8 cellular contexts compared by ENCODE assay signal in the genomic region with DNA sequence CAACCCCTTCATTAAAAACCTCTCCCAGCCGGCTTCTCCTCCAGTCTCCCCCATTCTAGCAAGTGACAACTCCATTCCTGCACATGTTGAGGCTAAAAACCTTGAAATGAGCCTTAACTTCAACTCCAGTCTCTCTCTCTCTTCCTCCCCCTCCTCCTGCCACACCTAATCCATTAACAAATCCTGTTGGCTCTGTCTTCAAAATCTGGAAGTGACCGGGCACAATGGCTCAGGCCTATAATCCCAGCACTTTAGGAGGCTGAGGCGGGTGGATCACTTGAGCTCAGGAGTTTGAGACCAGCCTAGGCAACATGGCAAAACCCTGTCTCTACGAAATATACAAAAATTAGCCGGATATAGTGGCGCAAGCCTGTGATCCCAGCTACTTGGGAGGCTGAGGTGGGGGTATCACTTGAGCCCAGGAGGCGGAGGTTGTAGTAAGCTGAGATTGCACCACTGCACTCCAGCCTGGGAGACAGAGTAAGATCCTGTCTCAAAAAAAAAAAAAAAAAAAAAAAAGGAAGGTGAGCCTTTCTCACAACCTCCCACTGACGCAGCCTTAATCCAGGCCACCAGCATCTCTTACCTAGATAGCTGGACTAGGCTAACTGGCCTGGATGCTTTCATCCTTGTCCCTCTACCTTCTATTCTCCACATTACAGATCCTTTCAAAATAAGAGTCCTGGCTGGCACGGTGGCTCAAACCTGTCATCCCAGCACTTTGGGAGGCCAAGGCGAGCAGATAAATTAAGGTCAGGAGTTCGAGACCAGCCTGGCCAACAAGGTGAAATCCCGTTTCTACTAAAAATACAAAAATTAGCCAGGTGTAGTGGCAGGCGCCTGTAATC. TPM values are rescaled to one million over a fixed set of nuclear protein-coding genes. Genes with fewer than 3 reads are reported as not detected.
A peak's percentile ranks its signal among the peaks of the same experiment; 100 is the strongest.
DNase-seq lines count a peak whose midpoint lies in the region; ATAC-seq and TF ChIP-seq lines count a peak whose summit lies in the region.
"Not testable (repeated sequence)": the region's sequence is repeated elsewhere in the genome, so short reads cannot be mapped to it uniquely, and the experiment has no call there.
"Had no signal": no experiment of that assay in that cellular context is flagged by ENCODE, and none has a peak within 500 bp of the region (broad histone marks: within the 10 kb centered on the region; RNA-seq: fewer than 3 reads in every experiment).

No MANE protein-coding gene starts in this region.

- not testable (repeated sequence) for H3K36me3 ChIP-seq in right atrium auricular region; lung (ENCODE audit: control insufficient read depth in 2 of 2, insufficient read depth in 2 of 2, low read length in 2 of 2); skeletal muscle tissue (ENCODE audit: control insufficient read depth in 3 of 3, insufficient read depth in 3 of 3, low read length in 3 of 3)

- not testable (repeated sequence) for H3K9ac ChIP-seq in skeletal muscle tissue (ENCODE audit: low read depth in 1 of 3, low read length in 3 of 3)

- H3K9me3 ChIP-seq in right atrium auricular region; lung (ENCODE audit: control insufficient read depth in 2 of 2, insufficient read depth in 1 of 2, low read length in 1 of 2); skeletal muscle tissue (ENCODE audit: control insufficient read depth in 3 of 3, low read length in 3 of 3): not testable (repeated sequence)

- DNase-seq in ELF-1 (ENCODE audit: low read depth, low spot score), result peak; percentile 55
- DNase-seq in NCI-H82 treated with DMSO at 0.1 percent for 48 hours (lab: John Stamatoyannopoulos, UW; ENCODE audit: unreplicated experiment), result peak; percentile 55
- DNase-seq in activated CD4-positive, alpha-beta memory T cell treated with anti-CD3 and anti-CD28 coated beads for 36 hours; right atrium auricular region (ENCODE audit: low spot score): not testable (repeated sequence)
- peak; percentile 65 for DNase-seq in amniotic epithelial cell (ENCODE audit: low read depth)
- peak; percentile 39 for DNase-seq in lung (ENCODE audit: low spot score)

- not testable (repeated sequence) for TF ChIP-seq CTCF in right atrium auricular region (IDR thresholded peaks at IDR 0.05); lung (IDR thresholded peaks at IDR 0.05; ENCODE audit: control extremely low read depth, extremely low read depth)

- CTCF ChIA-PET in activated CD4-positive, alpha-beta memory T cell treated with anti-CD3 and anti-CD28 coated beads for 36 hours (lab: Charles Lee), result interaction anchor here (0.6 to 2.2 kb wide), 3 partner anchors 8 to 39 kb away, joined by 3 to 11 read pairs (median 3); no protein-coding TSS in a partner anchor

- WGBS in lung, 2 donors, result 57 to 67% methylated on average over 13 of the region's 13 CpGs

- intact Hi-C loops in activated CD4-positive, alpha-beta memory T cell treated with anti-CD3 and anti-CD28 coated beads for 36 hours (cut with micrococcal nuclease), result not testable (repeated sequence)

- H3K9me3 Mint-ChIP-seq in activated CD4-positive, alpha-beta memory T cell treated with anti-CD3 and anti-CD28 coated beads for 36 hours, result not testable (repeated sequence)

- not testable (repeated sequence) for H3K4me3 ChIP-seq in right atrium auricular region; lung; skeletal muscle tissue (ENCODE audit: low read length in 3 of 3)

- not testable (repeated sequence) for H3K4me3 Mint-ChIP-seq in activated CD4-positive, alpha-beta memory T cell treated with anti-CD3 and anti-CD28 coated beads for 36 hours

- peak overlapping the region; percentile 19 for H3K27ac Mint-ChIP-seq in activated CD4-positive, alpha-beta memory T cell treated with anti-CD3 and anti-CD28 coated beads for 36 hours

- peak overlapping the region; percentile 22 to 50 for H3K27ac ChIP-seq in right atrium auricular region
- peak overlapping the region in 1 of 2 donors; percentile 64 for H3K27ac ChIP-seq in lung (ENCODE audit: low read depth in 1 of 2, low read length in 1 of 2)
- peak overlapping the region; percentile 37 for H3K27ac ChIP-seq in skeletal muscle tissue (ENCODE audit: low read depth, low read length)

- peaks cover 74% of the 10 kb centered on the region for H3K4me1 Mint-ChIP-seq in activated CD4-positive, alpha-beta memory T cell treated with anti-CD3 and anti-CD28 coated beads for 36 hours (ENCODE audit: low read depth)

- H3K27me3 Mint-ChIP-seq in activated CD4-positive, alpha-beta memory T cell treated with anti-CD3 and anti-CD28 coated beads for 36 hours, result not testable (repeated sequence)

- peaks cover 35% of the 10 kb centered on the region for H3K36me3 Mint-ChIP-seq in activated CD4-positive, alpha-beta memory T cell treated with anti-CD3 and anti-CD28 coated beads for 36 hours

- POLR2A ChIA-PET in activated CD4-positive, alpha-beta memory T cell treated with anti-CD3 and anti-CD28 coated beads for 36 hours (lab: Charles Lee), result interaction anchor here (0.6 kb wide), 2 partner anchors 21 to 26 kb away, joined by 3 read pairs; no protein-coding TSS in a partner anchor

- ATAC-seq in lung (ENCODE audit: insufficient read depth, low FRiP score), result not testable (repeated sequence)

- H3K4me1 ChIP-seq in right atrium auricular region (peaks cover 0 to 75% of the 10 kb centered on the region in 2 donors), lung (ENCODE audit: control insufficient read depth in 2 of 2, insufficient read depth in 2 of 2, low read length in 2 of 2) (peaks cover 17 to 48% of the 10 kb centered on the region in 2 donors), skeletal muscle tissue (ENCODE audit: control insufficient read depth in 3 of 3, insufficient read depth in 3 of 3, low read length in 3 of 3) (peaks cover 38 to 48% (median 39%) of the 10 kb centered on the region in 3 donors)

- not testable (repeated sequence) for H3K27me3 ChIP-seq in right atrium auricular region; lung (ENCODE audit: control insufficient read depth, insufficient read depth); skeletal muscle tissue (ENCODE audit: control insufficient read depth in 3 of 3, insufficient read depth in 3 of 3, low read length in 3 of 3)

RNA-seq across cellular contexts. Expression of a gene that starts 21.8 kb away (rescaled TPM):
- total RNA-seq in activated CD4-positive, alpha-beta memory T cell treated with anti-CD3 and anti-CD28 coated beads for 36 hours, result 100 to 1,000 TPM; 194 to 198 TPM
- 100 to 1,000 TPM; 105 to 150 TPM for total RNA-seq in right atrium auricular region
- total RNA-seq in lung, result 100 to 1,000 TPM; 267 to 297 TPM
- 100 to 1,000 TPM in 1 of 2 donors, 10 to 100 TPM in 1; 69.9 to 211 TPM for polyA plus RNA-seq in lung
- total RNA-seq in skeletal muscle tissue, result 44.9 TPM
- total RNA-seq: PC-3 had no signal

RNA-seq across cellular contexts. Expression of a gene that starts 56.7 kb away (rescaled TPM):
- 1 to 10 TPM; 2.5 to 2.9 TPM for total RNA-seq in activated CD4-positive, alpha-beta memory T cell treated with anti-CD3 and anti-CD28 coated beads for 36 hours
- 100 to 1,000 TPM; 202 to 348 TPM for total RNA-seq in right atrium auricular region
- 100 to 1,000 TPM; 185 to 277 TPM for total RNA-seq in lung
- 100 to 1,000 TPM; 110 to 134 TPM for polyA plus RNA-seq in lung
- total RNA-seq in skeletal muscle tissue, result 238 TPM
- total RNA-seq: PC-3 had no signal

Comparison
In these comparisons a context has a peak if more than half of its experiments do, and no peak if none do; other contexts are left out.
1. RNA of a gene that starts 56.7 kb away (total RNA-seq): 202 to 348 TPM in right atrium auricular region, 185 to 277 TPM in lung and 238 TPM in skeletal muscle tissue (single experiment); 2.5 to 2.9 TPM in activated CD4-positive, alpha-beta memory T cell treated with anti-CD3 and anti-CD28 coated beads for 36 hours; every median in the first group is over 10 times any median in the second.